ENCODE assay signal across 9 cellular contexts in genomic region chr3:10017636-10018292, GRCh38. TPM values are rescaled to one million over a fixed set of nuclear protein-coding genes. Genes with fewer than 3 reads are reported as not detected.
A peak's percentile ranks its signal among the peaks of the same experiment; 100 is the strongest.
DNase-seq lines count a peak whose midpoint lies in the region; ATAC-seq and TF ChIP-seq lines count a peak whose summit lies in the region.
"Had no signal": no experiment of that assay in that cellular context is flagged by ENCODE, and none has a peak within 500 bp of the region (broad histone marks: within the 10 kb centered on the region; RNA-seq: fewer than 3 reads in every experiment).

No MANE protein-coding gene starts in this region.

- no peaks in the 10 kb centered on the region for H3K9me3 ChIP-seq in MG63
- no peaks in the 10 kb centered on the region for H3K9me3 ChIP-seq in CD8-positive, alpha-beta T cell (ENCODE audit: low read length)
- H3K9me3 ChIP-seq: psoas muscle had no signal

- POLR2A ChIA-PET in CD8-positive, alpha-beta T cell (lab: Charles Lee), result interaction anchor here (0.6 to 1.0 kb wide), 2 partner anchors 8 to 85 kb away, joined by 3 read pairs; partner anchors contain the start of gene FANCD2

- H3K4me3 ChIP-seq in MG63, result no peak overlapping the region
- no peak overlapping the region for H3K4me3 ChIP-seq in CD8-positive, alpha-beta T cell (ENCODE audit: low read depth, low read length)
- H3K4me3 ChIP-seq: psoas muscle had no signal

- no peak for TF ChIP-seq CTCF in osteocyte (IDR thresholded peaks at IDR 0.05)
- TF ChIP-seq CTCF in CD8-positive, alpha-beta T cell (IDR thresholded peaks at IDR 0.05), result no peak

- peak; percentile 91 to 96 for ATAC-seq in activated naive CD4-positive, alpha-beta T cell treated with anti-CD3 and anti-CD28 coated beads, Interleukin-2, amount 50 U/mL, for 72 hours
- no peak for ATAC-seq in HG03342 (IDR thresholded peaks at IDR 0.05; ENCODE audit: unreplicated experiment)
- no peak for ATAC-seq in CD8-positive, alpha-beta T cell
- ATAC-seq: psoas muscle had no signal

- intact Hi-C loops in CD8-positive, alpha-beta T cell (cut with DNase I, micrococcal nuclease), result no loop called here

- no peaks in the 10 kb centered on the region for H3K4me1 ChIP-seq in CD8-positive, alpha-beta T cell (ENCODE audit: insufficient read depth, low read length)

- H3K27ac ChIP-seq in CD8-positive, alpha-beta T cell (ENCODE audit: low read depth, low read length), result no peak overlapping the region
- H3K27ac ChIP-seq: psoas muscle had no signal

- H3K4me1 Mint-ChIP-seq in osteocyte (ENCODE audit: unreplicated experiment), result peaks cover 19% of the 10 kb centered on the region
- no peaks in the 10 kb centered on the region for H3K4me1 Mint-ChIP-seq in CD8-positive, alpha-beta T cell (ENCODE audit: low read depth)

- no peak overlapping the region for H3K4me3 Mint-ChIP-seq in osteocyte (ENCODE audit: unreplicated experiment)
- H3K4me3 Mint-ChIP-seq in CD8-positive, alpha-beta T cell, result no peak overlapping the region

- in situ Hi-C loops in Caki2 (cut with HindIII; ENCODE audit: low pct_unique_long_range_greater_than_20kb, low sequenced_read_pairs), result no loop called here

- DNase-seq in Caki2 (ENCODE audit: low read depth) (peak; percentile 34), MG63 (peak; percentile 82), osteocyte (ENCODE audit: extremely low spot score, unreplicated experiment) (peak; percentile 75), NCI-H2081 (lab: John Stamatoyannopoulos, UW) (no peak), 8988T (no peak)
- DNase-seq in activated naive CD4-positive, alpha-beta T cell treated with anti-CD3 and anti-CD28 coated beads, Interleukin-2, amount 50 U/mL, for 72 hours (ENCODE audit: low spot score in 2 of 2), result peak; percentile 51 to 91
- no peak for DNase-seq in CD8-positive, alpha-beta T cell
- DNase-seq: psoas muscle had no signal

- H3K9me3 Mint-ChIP-seq in activated naive CD4-positive, alpha-beta T cell treated with anti-CD3 and anti-CD28 coated beads, Interleukin-2, amount 50 U/mL, for 72 hours, result no peaks in the 10 kb centered on the region
- H3K9me3 Mint-ChIP-seq in osteocyte (ENCODE audit: unreplicated experiment), result no peaks in the 10 kb centered on the region
- H3K9me3 Mint-ChIP-seq in CD8-positive, alpha-beta T cell, result no peaks in the 10 kb centered on the region

- CTCF ChIA-PET in CD8-positive, alpha-beta T cell (lab: Charles Lee), result interaction anchor here (0.5 to 1.2 kb wide), 2 partner anchors 24 to 30 kb away, joined by 3 read pairs; no protein-coding TSS in a partner anchor

- H3K27me3 ChIP-seq in MG63, result no peaks in the 10 kb centered on the region
- no peaks in the 10 kb centered on the region for H3K27me3 ChIP-seq in CD8-positive, alpha-beta T cell (ENCODE audit: insufficient read depth, low read length)

- H3K27ac Mint-ChIP-seq in activated naive CD4-positive, alpha-beta T cell treated with anti-CD3 and anti-CD28 coated beads, Interleukin-2, amount 50 U/mL, for 72 hours, result peak overlapping the region; percentile 14 to 71
- H3K27ac Mint-ChIP-seq in osteocyte (ENCODE audit: unreplicated experiment), result no peak overlapping the region
- no peak overlapping the region for H3K27ac Mint-ChIP-seq in CD8-positive, alpha-beta T cell

- H3K36me3 Mint-ChIP-seq in activated naive CD4-positive, alpha-beta T cell treated with anti-CD3 and anti-CD28 coated beads, Interleukin-2, amount 50 U/mL, for 72 hours, result peaks cover 0 to 5% of the 10 kb centered on the region in 2 donors
- H3K36me3 Mint-ChIP-seq in osteocyte (ENCODE audit: unreplicated experiment), result peaks cover 11% of the 10 kb centered on the region
- H3K36me3 Mint-ChIP-seq in CD8-positive, alpha-beta T cell, result peaks cover 48% of the 10 kb centered on the region

- H3K27me3 Mint-ChIP-seq in osteocyte (ENCODE audit: unreplicated experiment), result no peaks in the 10 kb centered on the region
- H3K27me3 Mint-ChIP-seq in CD8-positive, alpha-beta T cell (ENCODE audit: low read depth), result no peaks in the 10 kb centered on the region

- H3K36me3 ChIP-seq in MG63, result peaks cover 2% of the 10 kb centered on the region
- peaks cover 17% of the 10 kb centered on the region for H3K36me3 ChIP-seq in CD8-positive, alpha-beta T cell (ENCODE audit: insufficient read depth, low read length)

RNA-seq across cellular contexts. Expression of gene FANCD2, which starts 8.5 kb away (rescaled TPM):
- total RNA-seq in Caki2 (2014; rRNA removed; shearing (Covaris generic); ENCODE audit: low replicate concordance), result 13.6 and 30.9 TPM in 2 replicates
- 7.1 and 13.6 TPM in 2 replicates for total RNA-seq in MG63 (2014; rRNA removed; shearing (Covaris generic); ENCODE audit: low replicate concordance)
- 100 to 1,000 TPM in 1 of 2 donors, 10 to 100 TPM in 1; 69.7 to 101 TPM for total RNA-seq in activated naive CD4-positive, alpha-beta T cell treated with anti-CD3 and anti-CD28 coated beads, Interleukin-2, amount 50 U/mL, for 72 hours
- total RNA-seq in osteocyte, result 6.5 and 8.0 TPM in 2 replicates
- 10 to 100 TPM; 15.8 to 17.7 TPM for total RNA-seq in CD8-positive, alpha-beta T cell

RNA-seq across cellular contexts. Expression of gene EMC3, which starts 31.1 kb away (rescaled TPM):
- total RNA-seq in Caki2 (2014; rRNA removed; shearing (Covaris generic); ENCODE audit: low replicate concordance), result 44.0 and 48.3 TPM in 2 replicates
- total RNA-seq in MG63 (2014; rRNA removed; shearing (Covaris generic); ENCODE audit: low replicate concordance), result 18.8 and 72.4 TPM in 2 replicates
- 10 to 100 TPM; 33.6 to 42.1 TPM for total RNA-seq in activated naive CD4-positive, alpha-beta T cell treated with anti-CD3 and anti-CD28 coated beads, Interleukin-2, amount 50 U/mL, for 72 hours
- total RNA-seq in osteocyte, result 67.1 and 67.7 TPM in 2 replicates
- 10 to 100 TPM; 56.5 to 57.7 TPM for total RNA-seq in CD8-positive, alpha-beta T cell

Comparison
In these comparisons a context has a peak if more than half of its experiments do, and no peak if none do; other contexts are left out.
1. DNase-seq: peak in Caki2 (single experiment), MG63 (single experiment), activated naive CD4-positive, alpha-beta T cell treated with anti-CD3 and anti-CD28 coated beads, Interleukin-2, amount 50 U/mL, for 72 hours (2 of 2) and osteocyte (single experiment); none in NCI-H2081 (0 of 2), 8988T (single experiment) and CD8-positive, alpha-beta T cell (0 of 7).
2. ATAC-seq: peak in activated naive CD4-positive, alpha-beta T cell treated with anti-CD3 and anti-CD28 coated beads, Interleukin-2, amount 50 U/mL, for 72 hours (2 of 2); none in HG03342 (single experiment) and CD8-positive, alpha-beta T cell (single experiment).
3. H3K27ac Mint-ChIP-seq: peak in activated naive CD4-positive, alpha-beta T cell treated with anti-CD3 and anti-CD28 coated beads, Interleukin-2, amount 50 U/mL, for 72 hours (2 of 2); none in osteocyte (single experiment) and CD8-positive, alpha-beta T cell (single experiment).